ENCODE assay signal across 25 cellular contexts in genomic region chr17:67461876-67462275, GRCh38.
DNase-seq lines count a peak whose midpoint lies in the region; ATAC-seq, FAIRE-seq and TF ChIP-seq lines count a peak whose summit lies in the region.
"Had no signal": no experiment of that assay in that cellular context is flagged by ENCODE, and none has a peak within 500 bp of the region (broad histone marks: within the 10 kb centered on the region; RNA-seq: fewer than 3 reads in every experiment).

No MANE protein-coding gene starts in this region.

- H3K4me3 Mint-ChIP-seq in activated CD4-positive, alpha-beta T cell treated with anti-CD3 and anti-CD28 coated beads, Interleukin-2, amount 10 ng/mL, durations not matched to agents 24 days and 14 days = peak overlapping the region; percentile 39
- H3K4me3 Mint-ChIP-seq in CD4-positive, alpha-beta memory T cell = peak overlapping the region; percentile 31 to 89 (median 78)
- no peak overlapping the region for H3K4me3 Mint-ChIP-seq in activated CD8-positive, alpha-beta T cell treated with anti-CD3 and anti-CD28 coated beads for 36 hours
- H3K4me3 Mint-ChIP-seq: naive B cell had no signal

- intact Hi-C loops in activated CD4-positive, alpha-beta T cell treated with anti-CD3 and anti-CD28 coated beads, Interleukin-2, amount 10 ng/mL, durations not matched to agents 24 days and 14 days (cut with micrococcal nuclease) = loop anchor here (1.0 to 2.0 kb wide), 2 partner anchors 9 to 13 kb away; no protein-coding TSS in a partner anchor
- intact Hi-C loops in CD4-positive, alpha-beta memory T cell (cut with micrococcal nuclease) = loop anchor here (1.0 kb wide), 1 partner anchor 9 kb away; no protein-coding TSS in a partner anchor
- intact Hi-C loops in activated CD8-positive, alpha-beta T cell treated with anti-CD3 and anti-CD28 coated beads for 36 hours (cut with micrococcal nuclease) = no loop called here
- intact Hi-C loops in HepG2 (cut with micrococcal nuclease; ENCODE audit: unreplicated experiment) = no loop called here

- TF ChIP-seq EP300 in HepG2 (IDR thresholded peaks at IDR 0.05; ENCODE audit: low read depth in 2 of 2, low read length in 2 of 2) (no peak), HepG2 (CRISPR knock-in tag; IDR thresholded peaks at IDR 0.05; ENCODE audit: borderline replicate concordance) (no peak)

- peak overlapping the region; percentile 30 for H3K27ac ChIP-seq in CD4-positive, alpha-beta memory T cell (ENCODE audit: low read depth, low read length)
- no peak overlapping the region for H3K27ac ChIP-seq in HepG2 (ENCODE audit: extremely low read length, insufficient read depth, low read length)
- H3K27ac ChIP-seq: A549, breast epithelium, epithelial cell of prostate had no signal

- H3K4me1 Mint-ChIP-seq in activated CD4-positive, alpha-beta T cell treated with anti-CD3 and anti-CD28 coated beads, Interleukin-2, amount 10 ng/mL, durations not matched to agents 24 days and 14 days = peaks cover 40% of the 10 kb centered on the region
- peaks cover 49 to 87% (median 69%) of the 10 kb centered on the region in 4 donors for H3K4me1 Mint-ChIP-seq in CD4-positive, alpha-beta memory T cell
- peaks cover 75% of the 10 kb centered on the region for H3K4me1 Mint-ChIP-seq in activated CD8-positive, alpha-beta T cell treated with anti-CD3 and anti-CD28 coated beads for 36 hours (ENCODE audit: low read depth)

- DNase-seq in activated CD4-positive, alpha-beta T cell treated with anti-CD3 and anti-CD28 coated beads, Interleukin-2, amount 10 ng/mL, durations not matched to agents 24 days and 14 days = peak; percentile 60
- DNase-seq in activated CD4-positive, alpha-beta T cell treated with anti-CD3 and anti-CD28 coated beads, Interleukin-2, amount 50 U/mL, for 1 hour = no peak
- no peak for DNase-seq in CD4-positive, alpha-beta memory T cell
- no peak for DNase-seq in activated CD8-positive, alpha-beta T cell treated with anti-CD3 and anti-CD28 coated beads for 36 hours
- DNase-seq in HepG2 (ENCODE audit: low spot score) = no peak
- DNase-seq in cortex of kidney (lab: John Stamatoyannopoulos, UW) = no peak
- no peak for DNase-seq in OCI-M2 (lab: John Stamatoyannopoulos, UW; ENCODE audit: unreplicated experiment)
- DNase-seq: AML-193; DMS79; effector CD4-positive, alpha-beta T cell; GDM1; naive B cell; NCI-H1048; NCI-H1694; SK-N-SH; stomach; T-helper 9 cell; transverse colon had no signal

- peaks cover 0 to 4% of the 10 kb centered on the region in 2 donors for H3K9me3 ChIP-seq in CD4-positive, alpha-beta memory T cell (ENCODE audit: control insufficient read depth in 1 of 2, low read length in 2 of 2)
- peaks cover 5% of the 10 kb centered on the region for H3K9me3 ChIP-seq in HepG2 (ENCODE audit: low read length)
- H3K9me3 ChIP-seq: SK-N-SH, transverse colon had no signal

- H3K36me3 Mint-ChIP-seq in activated CD4-positive, alpha-beta T cell treated with anti-CD3 and anti-CD28 coated beads, Interleukin-2, amount 10 ng/mL, durations not matched to agents 24 days and 14 days (ENCODE audit: low read depth) = peaks cover 23% of the 10 kb centered on the region
- H3K36me3 Mint-ChIP-seq in CD4-positive, alpha-beta memory T cell = peaks cover 29 to 30% of the 10 kb centered on the region in 2 donors
- peaks cover 27% of the 10 kb centered on the region for H3K36me3 Mint-ChIP-seq in activated CD8-positive, alpha-beta T cell treated with anti-CD3 and anti-CD28 coated beads for 36 hours (ENCODE audit: low read depth)
- H3K36me3 Mint-ChIP-seq: IgD-negative memory B cell had no signal

- BruUV-seq in HepG2 (replicated peaks; lab: Mats Ljungman, UMichigan) = no TSS peak

- H2AFZ ChIP-seq in HepG2 (ENCODE audit: low read length) = no peak overlapping the region

- peaks cover 57% of the 10 kb centered on the region for H3K4me1 ChIP-seq in CD4-positive, alpha-beta memory T cell (ENCODE audit: insufficient read depth, low read length)
- peaks cover 14% of the 10 kb centered on the region for H3K4me1 ChIP-seq in HepG2 (ENCODE audit: insufficient read depth, low read length)
- H3K4me1 ChIP-seq: A549, breast epithelium, stomach had no signal

- no peak overlapping the region for H3K4me3 ChIP-seq in CD4-positive, alpha-beta memory T cell (ENCODE audit: low read length in 2 of 2)
- no peak overlapping the region for H3K4me3 ChIP-seq in HepG2 (replicated peaks in 1 of 3; ENCODE audit: insufficient read depth in 1 of 3, low read depth in 2 of 3, low read length in 3 of 3)
- H3K4me3 ChIP-seq: A549, breast epithelium, stomach, transverse colon had no signal

- H3K27me3 Mint-ChIP-seq in activated CD4-positive, alpha-beta T cell treated with anti-CD3 and anti-CD28 coated beads, Interleukin-2, amount 10 ng/mL, durations not matched to agents 24 days and 14 days = no peaks in the 10 kb centered on the region
- H3K27me3 Mint-ChIP-seq in CD4-positive, alpha-beta memory T cell = no peaks in the 10 kb centered on the region
- H3K27me3 Mint-ChIP-seq in activated CD8-positive, alpha-beta T cell treated with anti-CD3 and anti-CD28 coated beads for 36 hours = no peaks in the 10 kb centered on the region
- H3K27me3 Mint-ChIP-seq: naive B cell had no signal

- peaks cover 9% of the 10 kb centered on the region for H3K9me3 Mint-ChIP-seq in activated CD4-positive, alpha-beta T cell treated with anti-CD3 and anti-CD28 coated beads, Interleukin-2, amount 10 ng/mL, durations not matched to agents 24 days and 14 days
- H3K9me3 Mint-ChIP-seq in CD4-positive, alpha-beta memory T cell = peaks cover 0 to 16% (median 11%) of the 10 kb centered on the region in 8 donors
- H3K9me3 Mint-ChIP-seq in activated CD8-positive, alpha-beta T cell treated with anti-CD3 and anti-CD28 coated beads for 36 hours = peaks cover 16% of the 10 kb centered on the region

- H3K79me2 ChIP-seq in HepG2 (ENCODE audit: insufficient read depth, low read length) = no peaks in the 10 kb centered on the region

- H3K36me3 ChIP-seq in CD4-positive, alpha-beta memory T cell (ENCODE audit: insufficient read depth, low read length) = no peaks in the 10 kb centered on the region
- H3K36me3 ChIP-seq in HepG2 (replicated peaks in 1 of 2; ENCODE audit: control insufficient read depth in 1 of 2, insufficient read depth in 2 of 2, low read length in 2 of 2) = no peaks in the 10 kb centered on the region
- H3K36me3 ChIP-seq: breast epithelium, transverse colon had no signal

- ATAC-seq in activated CD8-positive, alpha-beta T cell treated with anti-CD3 and anti-CD28 coated beads for 36 hours = no peak
- peak; percentile 32; the same call in 1 of the 3 replicates for ATAC-seq in HepG2
- ATAC-seq in GM19035 (IDR thresholded peaks at IDR 0.05; ENCODE audit: unreplicated experiment) = no peak
- ATAC-seq: A549 had no signal

- 42% methylated on average over 3 of the region's 3 CpGs for WGBS in HepG2 (ENCODE audit: low lambda C conversion rate)

- no peak for TF ChIP-seq CTCF in activated CD8-positive, alpha-beta T cell treated with anti-CD3 and anti-CD28 coated beads for 36 hours (IDR thresholded peaks at IDR 0.05)
- no peak for TF ChIP-seq CTCF in HepG2 (CRISPR knock-in tag; IDR thresholded peaks at IDR 0.05)

- peak overlapping the region; percentile 82 for H3K27ac Mint-ChIP-seq in activated CD4-positive, alpha-beta T cell treated with anti-CD3 and anti-CD28 coated beads, Interleukin-2, amount 10 ng/mL, durations not matched to agents 24 days and 14 days
- H3K27ac Mint-ChIP-seq in CD4-positive, alpha-beta memory T cell = peak overlapping the region; percentile 90 to 95 (median 93)
- H3K27ac Mint-ChIP-seq in activated CD8-positive, alpha-beta T cell treated with anti-CD3 and anti-CD28 coated beads for 36 hours = peak overlapping the region; percentile 90
- H3K27ac Mint-ChIP-seq: IgD-negative memory B cell, naive B cell had no signal

- CTCF ChIA-PET in CD4-positive, alpha-beta memory T cell (lab: Charles Lee; ENCODE audit: partially characterized antibody) = interaction anchor here (0.6 to 5.3 kb wide), 5 partner anchors 10 to 72 kb away, joined by 3 to 28 read pairs (median 5); no protein-coding TSS in a partner anchor
- CTCF ChIA-PET in activated CD8-positive, alpha-beta T cell treated with anti-CD3 and anti-CD28 coated beads for 36 hours (lab: Charles Lee) = interaction anchor here (0.8 to 1.4 kb wide), 3 partner anchors 63 to 88 kb away, joined by 3 to 4 read pairs (median 3); no protein-coding TSS in a partner anchor
- CTCF ChIA-PET in HepG2 (lab: Yijun Ruan, JAX; ENCODE audit: low intra/inter-chr PET ratio, low total read pairs) = no interaction called here

- FAIRE-seq in HepG2 (lab: Jason Lieb, UNC) = no peak
- FAIRE-seq: A549, H1, islet of Langerhans had no signal

- TF ChIP-seq RAD21 in HepG2 (CRISPR knock-in tag; IDR thresholded peaks at IDR 0.05) = no peak

- no peak for TF ChIP-seq POLR2A in HepG2 (IDR thresholded peaks at IDR 0.05; ENCODE audit: insufficient read depth in 1 of 2, low read depth in 2 of 2, low read length in 2 of 2)

- H3K27me3 ChIP-seq in CD4-positive, alpha-beta memory T cell (ENCODE audit: insufficient read depth, low read length) = no peaks in the 10 kb centered on the region
- H3K27me3 ChIP-seq in HepG2 (ENCODE audit: control insufficient read depth in 1 of 2, insufficient read depth in 2 of 2, low read length in 2 of 2) = no peaks in the 10 kb centered on the region
- H3K27me3 ChIP-seq: breast epithelium, stomach, transverse colon had no signal

- H3K9ac ChIP-seq in HepG2 (ENCODE audit: insufficient read depth, low read depth, low read length) = no peak overlapping the region
- H3K9ac ChIP-seq: SK-N-SH had no signal

- no peaks in the 10 kb centered on the region for H4K20me1 ChIP-seq in HepG2 (ENCODE audit: insufficient read depth, low read length)

- POLR2A ChIA-PET in CD4-positive, alpha-beta memory T cell (lab: Charles Lee; ENCODE audit: partially characterized antibody) = interaction anchor here (1.2 to 5.0 kb wide), 5 partner anchors 9 to 84 kb away, joined by 3 to 41 read pairs (median 23); partner anchors contain the start of gene PITPNC1
- POLR2A ChIA-PET in activated CD8-positive, alpha-beta T cell treated with anti-CD3 and anti-CD28 coated beads for 36 hours (lab: Charles Lee) = interaction anchor here (1.1 to 2.2 kb wide), 5 partner anchors 8 to 83 kb away, joined by 3 to 14 read pairs (median 4); no protein-coding TSS in a partner anchor
- POLR2A ChIA-PET in HepG2 (lab: Yijun Ruan, JAX) = no interaction called here

- in situ Hi-C loops in HepG2 (cut with HindIII; ENCODE audit: extremely low pct_ligation_motif_present, low pct_unique_long_range_greater_than_20kb) = no loop called here

- H3K4me2 ChIP-seq in HepG2 (ENCODE audit: low read depth, low read length) = no peak overlapping the region
- H3K4me2 ChIP-seq: A549, SK-N-SH had no signal

TF ChIP-seq in HepG2, 621 proteins besides CTCF, POLR2A, EP300 and RAD21 (continues in another document):
- TF ChIP-seq, protein P1, sequence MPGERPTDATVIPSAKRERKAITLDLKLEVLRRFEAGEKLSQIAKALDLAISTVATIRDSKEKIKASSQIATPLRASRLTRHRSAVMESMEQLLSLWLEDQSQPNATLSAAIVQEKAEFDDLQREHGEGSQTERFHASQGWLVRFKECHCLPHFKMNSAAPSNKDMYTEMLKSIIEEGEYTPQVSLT (CRISPR knock-in tag; IDR thresholded peaks at IDR 0.05; ENCODE audit: borderline replicate concordance, low read depth) = no peak
- TF ChIP-seq ZKSCAN5 (CRISPR knock-in tag; IDR thresholded peaks at IDR 0.05) (no peak), TSC22D2 (CRISPR knock-in tag; IDR thresholded peaks at IDR 0.05; ENCODE audit: borderline replicate concordance) (no peak), NFRKB (IDR thresholded peaks at IDR 0.05) (no peak), JUNB (CRISPR knock-in tag; IDR thresholded peaks at IDR 0.05; ENCODE audit: borderline replicate concordance) (no peak)

Comparison
In these comparisons a context has a peak if more than half of its experiments do, and no peak if none do; other contexts are left out.
1. intact Hi-C loops: an anchor here in activated CD4-positive, alpha-beta T cell treated with anti-CD3 and anti-CD28 coated beads, Interleukin-2, amount 10 ng/mL, durations not matched to agents 24 days and 14 days (1.0 to 2.0 kb wide) and CD4-positive, alpha-beta memory T cell (1.0 kb wide); none called in activated CD8-positive, alpha-beta T cell treated with anti-CD3 and anti-CD28 coated beads for 36 hours and HepG2.